ENCODE assay signal across 8 cellular contexts in genomic region chr5:118980438-118980837, GRCh38.
"Had no signal": no experiment of that assay in that cellular context is flagged by ENCODE, and none has a peak within 500 bp of the region (broad histone marks: within the 10 kb centered on the region; RNA-seq: fewer than 3 reads in every experiment).

No MANE protein-coding gene starts in this region.

- H3K9me3 ChIP-seq: HAP-1 had no signal

- H3K4me1 ChIP-seq: HAP-1 had no signal

- H3K27ac ChIP-seq: GM23248, HL-60 had no signal

- H2AFZ ChIP-seq: GM23248 had no signal

- ATAC-seq: HCT116 had no signal

- H3K36me3 ChIP-seq: HAP-1 had no signal

- H3K4me3 ChIP-seq: GM23248, HAP-1 had no signal

- DNase-seq: GM23248, GOT3, H7, HFFc6, KG1 had no signal

- H3K9ac ChIP-seq: GM23248 had no signal
